In the genomic region with DNA sequence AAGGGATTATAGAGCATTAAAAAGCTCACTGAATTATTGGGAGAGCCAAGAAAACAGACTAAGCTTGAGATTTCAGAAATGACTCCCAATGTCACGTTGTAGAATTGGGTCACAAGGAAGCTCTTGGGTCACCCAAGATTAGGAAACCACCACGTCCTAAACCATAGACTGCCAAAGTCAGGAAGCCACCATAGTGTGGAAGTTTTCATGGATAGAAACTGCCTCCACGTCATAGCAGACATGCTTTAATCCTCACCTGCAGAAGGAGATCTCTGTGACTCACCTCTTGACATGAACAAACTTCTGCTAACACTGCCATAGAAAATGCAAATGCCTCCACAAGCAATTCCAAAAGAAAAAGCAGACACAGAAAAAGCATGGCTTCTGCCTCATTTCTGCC, we compare ENCODE assay signal across 22 cellular contexts.
"Had no signal": no experiment of that assay in that cellular context is flagged by ENCODE, and none has a peak within 500 bp of the region (broad histone marks: within the 10 kb centered on the region; RNA-seq: fewer than 3 reads in every experiment).

No MANE protein-coding gene starts in this region.

- H3K9me3 ChIP-seq: adrenal gland, breast epithelium had no signal

- DNase-seq: activated CD4-positive, alpha-beta memory T cell treated with anti-CD3 and anti-CD28 coated beads, Interleukin-2, amount 10 ng/mL, durations not matched to agents 7 days and 5 days; activated CD4-positive, alpha-beta T cell treated with anti-CD3 and anti-CD28 coated beads, Interleukin-2, amount 50 U/mL, for 1 hour; activated CD4-positive, CD25-positive, alpha-beta regulatory T cell; activated naive CD4-positive, alpha-beta T cell treated with anti-CD3 and anti-CD28 coated beads, Interleukin-2, amount 50 U/mL, for 16 hours; activated naive CD8-positive, alpha-beta T cell treated with anti-CD3 and anti-CD28 coated beads, Interleukin-2, amount 10 ng/mL, durations not matched to agents 7 days and 5 days; activated T-cell treated with anti-CD3 and anti-CD28 coated beads for 4 hours; activated T-cell treated with anti-CD3 and anti-CD28 coated beads, Interleukin-2, amount 50 U/mL, for 72 hours; adrenal gland; aorta; KG1; NCI-H1092; NCI-H1417; NCI-H1930; NCI-H2171; NCI-H2227 treated with DMSO at 0.1 percent for 48 hours; NCI-H446 treated with DMSO at 0.1 percent for 48 hours; NCI-H524 treated with DMSO at 0.1 percent for 48 hours; NCI-H748 treated with DMSO at 0.1 percent for 48 hours; SIG-M5; T-helper 17 cell; T-helper 9 cell had no signal

- H3K27ac ChIP-seq: adrenal gland, breast epithelium had no signal

- H3K27me3 ChIP-seq: adrenal gland, breast epithelium had no signal

- H3K4me3 ChIP-seq: adrenal gland, breast epithelium had no signal

- ATAC-seq: activated T-cell treated with anti-CD3 and anti-CD28 coated beads, Interleukin-2, amount 50 U/mL, for 72 hours; T-helper 17 cell had no signal

- H3K4me1 ChIP-seq: adrenal gland, breast epithelium had no signal

- H3K36me3 ChIP-seq: adrenal gland, breast epithelium had no signal
